8 cellular contexts compared by ENCODE assay signal in the genomic region with DNA sequence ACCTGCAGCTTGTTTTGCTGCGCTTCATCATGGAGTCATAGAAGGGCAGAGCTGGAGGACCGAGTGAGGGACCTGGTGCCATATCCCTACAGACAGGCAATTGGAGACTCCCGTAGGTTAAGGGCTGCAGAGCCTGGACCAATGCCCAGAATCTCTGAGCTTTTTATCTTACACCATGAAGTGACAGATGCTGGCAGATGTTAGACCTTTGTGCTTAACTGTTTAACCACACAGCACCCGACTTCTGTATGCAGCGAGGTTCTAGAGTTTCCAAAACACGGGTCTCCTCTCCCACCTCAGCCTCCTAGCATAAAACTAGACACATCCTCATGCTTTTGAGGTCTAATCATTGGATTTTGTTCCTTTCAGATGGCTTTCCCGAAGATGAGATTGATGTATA. TPM values are rescaled to one million over a fixed set of nuclear protein-coding genes. Genes with fewer than 3 reads are reported as not detected.
DNase-seq lines count a peak whose midpoint lies in the region; ATAC-seq and TF ChIP-seq lines count a peak whose summit lies in the region.

No MANE protein-coding gene starts in this region.

- DNase-seq in NCI-H82 (lab: John Stamatoyannopoulos, UW) (peak; percentile 18), NCI-H82 treated with DMSO at 0.1 percent for 48 hours (lab: John Stamatoyannopoulos, UW; ENCODE audit: unreplicated experiment) (no peak), RPMI7951 (ENCODE audit: low read depth) (peak; percentile 85), left cardiac atrium (peak; percentile 53), upper lobe of left lung (no peak), cortex of kidney (lab: John Stamatoyannopoulos, UW) (no peak), superior temporal gyrus (ENCODE audit: extremely low spot score) (no peak)

- intact Hi-C loops in left cardiac atrium (cut with DNase I): no loop called here

- no peaks in the 10 kb centered on the region for H3K9me3 ChIP-seq in upper lobe of left lung

- H3K4me1 Mint-ChIP-seq in activated T-helper 17 cell treated with anti-CD3 and anti-CD28 coated beads, Interleukin-2, amount 50 U/mL, for 72 hours: no peaks in the 10 kb centered on the region

- no peaks in the 10 kb centered on the region for H3K36me3 Mint-ChIP-seq in activated T-helper 17 cell treated with anti-CD3 and anti-CD28 coated beads, Interleukin-2, amount 50 U/mL, for 72 hours (ENCODE audit: low read depth)

- no peak for TF ChIP-seq CTCF in upper lobe of left lung (IDR thresholded peaks at IDR 0.05)

- H3K9me3 Mint-ChIP-seq in activated T-helper 17 cell treated with anti-CD3 and anti-CD28 coated beads, Interleukin-2, amount 50 U/mL, for 72 hours: peaks cover 3% of the 10 kb centered on the region

- no peak overlapping the region for H3K27ac Mint-ChIP-seq in activated T-helper 17 cell treated with anti-CD3 and anti-CD28 coated beads, Interleukin-2, amount 50 U/mL, for 72 hours

- no peaks in the 10 kb centered on the region for H3K27me3 ChIP-seq in upper lobe of left lung

- peaks cover 9% of the 10 kb centered on the region for H3K27me3 Mint-ChIP-seq in activated T-helper 17 cell treated with anti-CD3 and anti-CD28 coated beads, Interleukin-2, amount 50 U/mL, for 72 hours

- H3K4me3 Mint-ChIP-seq in activated T-helper 17 cell treated with anti-CD3 and anti-CD28 coated beads, Interleukin-2, amount 50 U/mL, for 72 hours: no peak overlapping the region

- peak; percentile 86 to 91 for ATAC-seq in left cardiac atrium
- peak in 1 of 2 donors; percentile 35 for ATAC-seq in upper lobe of left lung (ENCODE audit: low FRiP score in 2 of 2)
- ATAC-seq in activated T-helper 17 cell treated with anti-CD3 and anti-CD28 coated beads, Interleukin-2, amount 50 U/mL, for 72 hours (replicated peaks): no peak

- 18 to 22% methylated on average over 6 to 7 of the region's 7 CpGs for WGBS in upper lobe of left lung, 2 donors

- H3K27ac ChIP-seq in upper lobe of left lung: peak overlapping the region in 3 of 4 donors; percentile 21 to 61 (median 30)

- TF ChIP-seq POLR2A in upper lobe of left lung (IDR thresholded peaks at IDR 0.05): no peak

- peaks cover 0 to 14% (median 2%) of the 10 kb centered on the region in 4 donors for H3K4me1 ChIP-seq in upper lobe of left lung

- no peaks in the 10 kb centered on the region for H3K36me3 ChIP-seq in upper lobe of left lung

- no peak for TF ChIP-seq EP300 in upper lobe of left lung (IDR thresholded peaks at IDR 0.05)

- peak overlapping the region in 2 of 4 donors; percentile 19 to 20 for H3K4me3 ChIP-seq in upper lobe of left lung

RNA-seq across cellular contexts. Expression of a gene that starts 47.5 kb away (rescaled TPM):
- total RNA-seq in RPMI7951 (2014; rRNA removed; shearing (Covaris generic)): 0.39 and 0.72 TPM in 2 replicates
- total RNA-seq in left cardiac atrium (under 1 TPM; 0.05 to 0.06 TPM), upper lobe of left lung (under 1 TPM in 5 of 6 donors, not detected in 1; under 0.01 to 0.71 (median 0.09) TPM)
- under 1 TPM in 1 of 2 donors, not detected in 1; 0.03 TPM for total RNA-seq in activated T-helper 17 cell treated with anti-CD3 and anti-CD28 coated beads, Interleukin-2, amount 50 U/mL, for 72 hours

Comparison
In these comparisons a context has a peak if more than half of its experiments do, and no peak if none do; other contexts are left out.
1. DNase-seq: peak in NCI-H82 (single experiment), RPMI7951 (single experiment) and left cardiac atrium (single experiment); none in NCI-H82 treated with DMSO at 0.1 percent for 48 hours (single experiment), upper lobe of left lung (0 of 2), cortex of kidney (single experiment) and superior temporal gyrus (single experiment).